8 cellular contexts compared by ENCODE assay signal in genomic region chr7:94297397-94297838, GRCh38.
DNase-seq lines count a peak whose midpoint lies in the region; ATAC-seq and TF ChIP-seq lines count a peak whose summit lies in the region.

No MANE protein-coding gene starts in this region.

- H3K27ac Mint-ChIP-seq in activated CD4-positive, alpha-beta T cell treated with anti-CD3 and anti-CD28 coated beads for 36 hours = no peak overlapping the region
- H3K27ac Mint-ChIP-seq in endothelial cell (ENCODE audit: unreplicated experiment) = no peak overlapping the region

- POLR2A ChIA-PET in BJ (lab: Charles Lee) = interaction anchor here (0.6 to 7.0 kb wide), 11 partner anchors 46 to 135 kb away, joined by 3 to 166 read pairs (median 17); partner anchors contain the start of gene COL1A2
- POLR2A ChIA-PET in activated CD4-positive, alpha-beta T cell treated with anti-CD3 and anti-CD28 coated beads for 36 hours (lab: Charles Lee) = interaction anchor here (0.6 kb wide), 1 partner anchor 1144 kb away, joined by 3 read pairs; no protein-coding TSS in a partner anchor

- CTCF ChIA-PET in BJ (lab: Yijun Ruan, JAX) = interaction anchor here (1.1 to 13.2 kb wide), 10 partner anchors 8 to 139 kb away, joined by 3 to 405 read pairs (median 30); partner anchors contain the start of gene COL1A2
- CTCF ChIA-PET in activated CD4-positive, alpha-beta T cell treated with anti-CD3 and anti-CD28 coated beads for 36 hours (lab: Charles Lee) = interaction anchor here (0.7 kb wide), 1 partner anchor 48 kb away, joined by 3 read pairs; no protein-coding TSS in a partner anchor

- peak overlapping the region in 9 of 10 donors; percentile 22 to 86 (median 75) for H3K27ac ChIP-seq in heart right ventricle

- H3K9me3 ChIP-seq in heart right ventricle = no peaks in the 10 kb centered on the region

- peaks cover 0 to 43% (median 16%) of the 10 kb centered on the region in 9 donors for H3K4me1 ChIP-seq in heart right ventricle

- WGBS in heart right ventricle, 2 donors = 50 to 55% methylated on average over 5 of the region's 5 CpGs

- no peak for TF ChIP-seq CTCF in BJ (IDR thresholded peaks at IDR 0.05; ENCODE audit: insufficient read depth, low read depth, low read length)
- TF ChIP-seq CTCF in heart right ventricle (IDR thresholded peaks at IDR 0.05) = no peak
- no peak for TF ChIP-seq CTCF in endothelial cell (IDR thresholded peaks at IDR 0.05; ENCODE audit: unreplicated experiment)

- DNase-seq in BJ (ENCODE audit: low read depth) (peak; percentile 98), amniotic stem cell (lab: John Stamatoyannopoulos, UW) (peak; percentile 90), heart right ventricle (peak; percentile 47 to 50), renal cortical epithelial cell (ENCODE audit: low read depth) (peak; percentile 71), endothelial cell (ENCODE audit: low spot score) (no peak), DMS53 treated with DMSO at 0.1 percent for 48 hours (lab: John Stamatoyannopoulos, UW; ENCODE audit: unreplicated experiment) (no peak)
- DNase-seq in activated CD4-positive, alpha-beta T cell treated with anti-CD3 and anti-CD28 coated beads for 36 hours = no peak

- H3K27me3 ChIP-seq in BJ (ENCODE audit: control insufficient read depth, insufficient read depth, low read length) (no peaks in the 10 kb centered on the region), heart right ventricle (peaks cover 0 to 10% (median 0%) of the 10 kb centered on the region in 7 donors)

- H3K9me3 Mint-ChIP-seq in activated CD4-positive, alpha-beta T cell treated with anti-CD3 and anti-CD28 coated beads for 36 hours (ENCODE audit: low read depth) = no peaks in the 10 kb centered on the region
- no peaks in the 10 kb centered on the region for H3K9me3 Mint-ChIP-seq in endothelial cell (ENCODE audit: unreplicated experiment)

- no peaks in the 10 kb centered on the region for H3K4me1 Mint-ChIP-seq in activated CD4-positive, alpha-beta T cell treated with anti-CD3 and anti-CD28 coated beads for 36 hours
- peaks cover 11% of the 10 kb centered on the region for H3K4me1 Mint-ChIP-seq in endothelial cell (ENCODE audit: unreplicated experiment)

- intact Hi-C loops in heart right ventricle (cut with DNase I) = loop anchor here in 9 of 10 donors (2.0 to 10.0 kb wide), 6 partner anchors 80 to 947 kb away; partner anchors contain the start of gene COL1A2 (in 4 of the 9)
- intact Hi-C loops in activated CD4-positive, alpha-beta T cell treated with anti-CD3 and anti-CD28 coated beads for 36 hours (cut with DNase I, micrococcal nuclease) = no loop called here

- H3K36me3 ChIP-seq in BJ (ENCODE audit: control insufficient read depth, insufficient read depth, low read length) (no peaks in the 10 kb centered on the region), heart right ventricle (no peaks in the 10 kb centered on the region)

- H3K27me3 Mint-ChIP-seq in activated CD4-positive, alpha-beta T cell treated with anti-CD3 and anti-CD28 coated beads for 36 hours = no peaks in the 10 kb centered on the region
- no peaks in the 10 kb centered on the region for H3K27me3 Mint-ChIP-seq in endothelial cell (ENCODE audit: unreplicated experiment)

- ATAC-seq in heart right ventricle (peak; percentile 27 to 87 (median 69)), HG02763 (IDR thresholded peaks at IDR 0.05; ENCODE audit: unreplicated experiment) (no peak)
- no peak for ATAC-seq in activated CD4-positive, alpha-beta T cell treated with anti-CD3 and anti-CD28 coated beads for 36 hours

- no peaks in the 10 kb centered on the region for H3K36me3 Mint-ChIP-seq in activated CD4-positive, alpha-beta T cell treated with anti-CD3 and anti-CD28 coated beads for 36 hours (ENCODE audit: low read depth)
- no peaks in the 10 kb centered on the region for H3K36me3 Mint-ChIP-seq in endothelial cell (ENCODE audit: low read depth, unreplicated experiment)

- no peak overlapping the region for H3K4me3 Mint-ChIP-seq in activated CD4-positive, alpha-beta T cell treated with anti-CD3 and anti-CD28 coated beads for 36 hours
- H3K4me3 Mint-ChIP-seq in endothelial cell (ENCODE audit: unreplicated experiment) = no peak overlapping the region

- peak overlapping the region; percentile 41 for H3K4me3 ChIP-seq in BJ (ENCODE audit: low read depth, low read length)
- H3K4me3 ChIP-seq in heart right ventricle = peak overlapping the region in 4 of 10 donors; percentile 9 to 28 (median 19)

Comparison
In these comparisons a context has a peak if more than half of its experiments do, and no peak if none do; other contexts are left out.
1. DNase-seq: peak in BJ (single experiment), amniotic stem cell (single experiment), heart right ventricle (2 of 2) and renal cortical epithelial cell (single experiment); none in activated CD4-positive, alpha-beta T cell treated with anti-CD3 and anti-CD28 coated beads for 36 hours (single experiment), endothelial cell (single experiment) and DMS53 treated with DMSO at 0.1 percent for 48 hours (single experiment).
2. ATAC-seq: peak in heart right ventricle (8 of 8); none in HG02763 (single experiment) and activated CD4-positive, alpha-beta T cell treated with anti-CD3 and anti-CD28 coated beads for 36 hours (single experiment).
3. intact Hi-C loops: an anchor here in heart right ventricle (2.0 to 10.0 kb wide); none called in activated CD4-positive, alpha-beta T cell treated with anti-CD3 and anti-CD28 coated beads for 36 hours.